Comparison of ENCODE assay signal across 17 cellular contexts in the genomic region with DNA sequence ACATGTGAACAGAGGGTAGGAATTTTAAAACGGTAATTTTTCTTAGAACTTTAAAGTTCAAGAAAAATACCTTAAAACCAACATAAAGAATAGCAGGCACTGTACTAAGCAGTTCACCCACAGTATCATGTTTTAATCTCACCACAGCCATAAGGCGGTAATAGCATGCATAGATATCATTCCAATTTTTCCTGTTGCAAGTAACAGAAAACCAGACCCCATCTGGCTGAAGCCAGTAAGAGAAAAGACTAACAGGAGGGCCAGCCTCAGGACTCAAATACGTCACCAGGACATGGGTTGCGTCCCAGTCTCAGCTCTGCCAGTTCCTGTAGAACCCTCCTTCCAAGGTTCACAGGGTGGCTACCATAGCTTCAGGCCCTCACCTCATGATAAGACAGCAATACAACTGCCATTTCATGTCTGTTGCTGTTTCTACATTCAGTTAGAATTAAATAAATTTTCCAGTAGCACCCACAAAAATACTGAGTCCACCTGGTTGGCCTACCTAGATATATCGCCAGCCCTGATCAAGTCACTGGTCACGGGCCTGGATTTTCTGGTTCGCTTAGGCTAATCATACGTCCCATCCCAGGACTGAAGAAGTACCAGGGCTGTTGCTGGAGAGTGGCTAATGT. TPM values are rescaled to one million over a fixed set of nuclear protein-coding genes. Genes with fewer than 3 reads are reported as not detected.
A peak's percentile ranks its signal among the peaks of the same experiment; 100 is the strongest.
DNase-seq lines count a peak whose midpoint lies in the region; ATAC-seq and TF ChIP-seq lines count a peak whose summit lies in the region.
"Had no signal": no experiment of that assay in that cellular context is flagged by ENCODE, and none has a peak within 500 bp of the region (broad histone marks: within the 10 kb centered on the region; RNA-seq: fewer than 3 reads in every experiment).

No MANE protein-coding gene starts in this region.

- H3K36me3 ChIP-seq in GM23248 (ENCODE audit: low read depth) = no peaks in the 10 kb centered on the region
- H3K36me3 ChIP-seq in neural progenitor cell = no peaks in the 10 kb centered on the region
- H3K36me3 ChIP-seq: breast epithelium, uterus, WERI-Rb-1 had no signal

- no peaks in the 10 kb centered on the region for H3K27me3 Mint-ChIP-seq in T-helper 2 cell treated with Interferon-gamma antibody and Interleukin-4, amounts not matched to agents 5 μg/mL and 100 μg/mL, for 36 hours (ENCODE audit: low read depth)
- H3K27me3 Mint-ChIP-seq in WTC11 (ENCODE audit: low read depth) = peaks cover 25% of the 10 kb centered on the region
- H3K27me3 Mint-ChIP-seq in neural progenitor cell (ENCODE audit: insufficient read depth, low read depth) = peaks cover 5% of the 10 kb centered on the region

- CTCF ChIA-PET in WTC11 (lab: Charles Lee) = no interaction called here

- POLR2A ChIA-PET in WTC11 (lab: Charles Lee) = no interaction called here

- no peak overlapping the region for H3K27ac ChIP-seq in GM23248
- H3K27ac ChIP-seq in neural progenitor cell = no peak overlapping the region
- H3K27ac ChIP-seq: breast epithelium, uterus, WERI-Rb-1 had no signal

- H3F3A ChIP-seq in GM23248 (ENCODE audit: insufficient read depth) = no peaks in the 10 kb centered on the region
- no peaks in the 10 kb centered on the region for H3F3A ChIP-seq in neural progenitor cell (ENCODE audit: low read depth)

- no peak overlapping the region for H3K9ac ChIP-seq in GM23248
- H3K9ac ChIP-seq in neural progenitor cell = no peak overlapping the region

- H3K4me1 ChIP-seq in GM23248 (ENCODE audit: insufficient read depth) (peaks cover 7% of the 10 kb centered on the region; the same call in 1 of the 2 replicates), neural progenitor cell (peaks cover 13% of the 10 kb centered on the region)
- H3K4me1 ChIP-seq: breast epithelium, uterus had no signal

- H2AFZ ChIP-seq in GM23248 (no peak overlapping the region), neural progenitor cell (replicated peaks) (no peak overlapping the region)

- H3K79me2 ChIP-seq in GM23248 (ENCODE audit: insufficient read depth) (peaks cover 19% of the 10 kb centered on the region), neural progenitor cell (ENCODE audit: low read depth) (peaks cover 18% of the 10 kb centered on the region)

- in situ Hi-C loops in GM23248 (cut with MboI) = no loop called here

- peaks cover 42% of the 10 kb centered on the region for H3K4me1 Mint-ChIP-seq in T-helper 2 cell treated with Interferon-gamma antibody and Interleukin-4, amounts not matched to agents 5 μg/mL and 100 μg/mL, for 36 hours (ENCODE audit: low read depth)
- H3K4me1 Mint-ChIP-seq in WTC11 (peaks cover 22% of the 10 kb centered on the region), neural progenitor cell (peaks cover 17% of the 10 kb centered on the region)

- no peak for DNase-seq in T-helper 2 cell treated with Interferon-gamma antibody and Interleukin-4, amounts not matched to agents 5 μg/mL and 100 μg/mL, for 36 hours (ENCODE audit: low spot score)
- no peak for DNase-seq in T-helper 2 cell
- no peak for DNase-seq in GM23248
- no peak for DNase-seq in WTC11 (ENCODE audit: low spot score)
- no peak for DNase-seq in neural progenitor cell (ENCODE audit: low spot score)
- DNase-seq in left lobe of liver (ENCODE audit: low spot score) = no peak
- DNase-seq in GF-D8 (lab: John Stamatoyannopoulos, UW) = no peak
- DNase-seq in SKM-1 treated with dmso at 0.1 percent for 144 hours (lab: John Stamatoyannopoulos, UW; ENCODE audit: unreplicated experiment) = no peak
- DNase-seq: activated CD8-positive, alpha-beta memory T cell treated with anti-CD3 and anti-CD28 coated beads, Interleukin-2, amount 10 ng/mL, durations not matched to agents 7 days and 5 days; activated naive CD4-positive, alpha-beta T cell; mammary epithelial cell; NCI-H187; NCI-H510A treated with DMSO at 0.1 percent for 48 hours; uterus; WERI-Rb-1 had no signal

- H3K4me3 Mint-ChIP-seq in T-helper 2 cell treated with Interferon-gamma antibody and Interleukin-4, amounts not matched to agents 5 μg/mL and 100 μg/mL, for 36 hours = peak overlapping the region; percentile 88
- H3K4me3 Mint-ChIP-seq in WTC11 (peak overlapping the region; percentile 76; the same call in 1 of the 2 replicates), neural progenitor cell (peak overlapping the region; percentile 87)

- H3K36me3 Mint-ChIP-seq in T-helper 2 cell treated with Interferon-gamma antibody and Interleukin-4, amounts not matched to agents 5 μg/mL and 100 μg/mL, for 36 hours (ENCODE audit: low read depth) = peaks cover 28% of the 10 kb centered on the region
- H3K36me3 Mint-ChIP-seq in WTC11 (peaks cover 7% of the 10 kb centered on the region), neural progenitor cell (peaks cover 16% of the 10 kb centered on the region)

- H3K4me3 ChIP-seq in GM23248 (no peak overlapping the region), neural progenitor cell (no peak overlapping the region)
- H3K4me3 ChIP-seq: breast epithelium, uterus had no signal

- ATAC-seq in WTC11 (no peak), left lobe of liver (no peak)
- ATAC-seq: activated CD8-positive, alpha-beta memory T cell treated with anti-CD3 and anti-CD28 coated beads, Interleukin-2, amount 10 ng/mL, durations not matched to agents 7 days and 5 days; esophagus mucosa had no signal

- no peaks in the 10 kb centered on the region for H4K20me1 ChIP-seq in GM23248 (ENCODE audit: insufficient read depth)
- no peaks in the 10 kb centered on the region for H4K20me1 ChIP-seq in neural progenitor cell (ENCODE audit: low read depth)

- H3K9me3 ChIP-seq in GM23248 (ENCODE audit: low read depth) = no peaks in the 10 kb centered on the region
- no peaks in the 10 kb centered on the region for H3K9me3 ChIP-seq in neural progenitor cell (ENCODE audit: low read depth)
- H3K9me3 ChIP-seq: breast epithelium, uterus had no signal

- no peaks in the 10 kb centered on the region for H3K27me3 ChIP-seq in GM23248 (replicated peaks; ENCODE audit: insufficient read depth)
- H3K27me3 ChIP-seq in neural progenitor cell = no peaks in the 10 kb centered on the region
- H3K27me3 ChIP-seq: uterus had no signal

- H3K9me2 ChIP-seq in GM23248 (ENCODE audit: insufficient read depth) = no peaks in the 10 kb centered on the region

- peaks cover 12% of the 10 kb centered on the region for H3K9me3 Mint-ChIP-seq in T-helper 2 cell treated with Interferon-gamma antibody and Interleukin-4, amounts not matched to agents 5 μg/mL and 100 μg/mL, for 36 hours
- H3K9me3 Mint-ChIP-seq in WTC11 (peaks cover 9% of the 10 kb centered on the region), neural progenitor cell (peaks cover 13% of the 10 kb centered on the region)

- TF ChIP-seq CTCF in WTC11 (IDR thresholded peaks at IDR 0.05) = no peak
- no peak for TF ChIP-seq CTCF in neural progenitor cell (IDR thresholded peaks at IDR 0.05)

- peak overlapping the region; percentile 84 for H3K4me2 ChIP-seq in GM23248 (ENCODE audit: unreplicated experiment)
- H3K4me2 ChIP-seq in neural progenitor cell = no peak overlapping the region

- WGBS in GM23248 (ENCODE audit: low coverage in 1 of 2, low lambda C conversion rate in 2 of 2, missing lambda C conversion rate in 2 of 2), 2 experiments = 94 to 96% methylated on average over 8 of the region's 8 CpGs

- peak overlapping the region; percentile 93 for H3K27ac Mint-ChIP-seq in T-helper 2 cell treated with Interferon-gamma antibody and Interleukin-4, amounts not matched to agents 5 μg/mL and 100 μg/mL, for 36 hours
- H3K27ac Mint-ChIP-seq in WTC11 (no peak overlapping the region), neural progenitor cell (no peak overlapping the region)

TF ChIP-seq in WTC11, 78 proteins besides CTCF, POLR2A, EP300 and RAD21 (continues in another document):
- TF ChIP-seq, protein P1, sequence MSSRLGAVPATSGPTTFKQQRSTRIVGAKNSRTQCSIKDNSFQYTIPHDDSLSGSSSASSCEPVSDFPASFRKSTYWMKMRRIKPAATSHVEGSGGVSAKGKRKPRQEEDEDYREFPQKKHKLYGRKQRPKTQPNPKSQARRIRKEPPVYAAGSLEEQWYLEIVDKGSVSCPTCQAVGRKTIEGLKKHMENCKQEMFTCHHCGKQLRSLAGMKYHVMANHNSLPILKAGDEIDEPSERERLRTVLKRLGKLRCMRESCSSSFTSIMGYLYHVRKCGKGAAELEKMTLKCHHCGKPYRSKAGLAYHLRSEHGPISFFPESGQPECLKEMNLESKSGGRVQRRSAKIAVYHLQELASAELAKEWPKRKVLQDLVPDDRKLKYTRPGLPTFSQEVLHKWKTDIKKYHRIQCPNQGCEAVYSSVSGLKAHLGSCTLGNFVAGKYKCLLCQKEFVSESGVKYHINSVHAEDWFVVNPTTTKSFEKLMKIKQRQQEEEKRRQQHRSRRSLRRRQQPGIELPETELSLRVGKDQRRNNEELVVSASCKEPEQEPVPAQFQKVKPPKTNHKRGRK (CRISPR knock-in tag; IDR thresholded peaks at IDR 0.05; ENCODE audit: borderline replicate concordance) = no peak
- TF ChIP-seq, protein P2, sequence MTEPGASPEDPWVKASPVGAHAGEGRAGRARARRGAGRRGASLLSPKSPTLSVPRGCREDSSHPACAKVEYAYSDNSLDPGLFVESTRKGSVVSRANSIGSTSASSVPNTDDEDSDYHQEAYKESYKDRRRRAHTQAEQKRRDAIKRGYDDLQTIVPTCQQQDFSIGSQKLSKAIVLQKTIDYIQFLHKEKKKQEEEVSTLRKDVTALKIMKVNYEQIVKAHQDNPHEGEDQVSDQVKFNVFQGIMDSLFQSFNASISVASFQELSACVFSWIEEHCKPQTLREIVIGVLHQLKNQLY (CRISPR knock-in tag; IDR thresholded peaks at IDR 0.05) = no peak
- TF ChIP-seq, protein P3, sequence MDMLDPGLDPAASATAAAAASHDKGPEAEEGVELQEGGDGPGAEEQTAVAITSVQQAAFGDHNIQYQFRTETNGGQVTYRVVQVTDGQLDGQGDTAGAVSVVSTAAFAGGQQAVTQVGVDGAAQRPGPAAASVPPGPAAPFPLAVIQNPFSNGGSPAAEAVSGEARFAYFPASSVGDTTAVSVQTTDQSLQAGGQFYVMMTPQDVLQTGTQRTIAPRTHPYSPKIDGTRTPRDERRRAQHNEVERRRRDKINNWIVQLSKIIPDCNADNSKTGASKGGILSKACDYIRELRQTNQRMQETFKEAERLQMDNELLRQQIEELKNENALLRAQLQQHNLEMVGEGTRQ (CRISPR knock-in tag; IDR thresholded peaks at IDR 0.05) = no peak
- TF ChIP-seq, protein P4, sequence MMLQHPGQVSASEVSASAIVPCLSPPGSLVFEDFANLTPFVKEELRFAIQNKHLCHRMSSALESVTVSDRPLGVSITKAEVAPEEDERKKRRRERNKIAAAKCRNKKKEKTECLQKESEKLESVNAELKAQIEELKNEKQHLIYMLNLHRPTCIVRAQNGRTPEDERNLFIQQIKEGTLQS (CRISPR knock-in tag; conservative IDR thresholded peaks at IDR 0.05) = no peak
- TF ChIP-seq CREB1 (CRISPR knock-in tag; IDR thresholded peaks at IDR 0.05) = no peak

RNA-seq across cellular contexts. Expression of a gene that starts 2.0 kb away (rescaled TPM):
- 1.1 TPM in 2 replicates for total RNA-seq in GM23248 (2014; rRNA removed; shearing (Covaris generic))
- 1.8 and 2.4 TPM in 2 replicates for polyA plus RNA-seq in GM23248 (2016; fragmentation: Nextera tagmentation; extraction: Ambion mirVana)
- 0.55 to 1.3 TPM (median 0.61 TPM) in 3 replicates for total RNA-seq in WTC11 (2021)
- total RNA-seq in neural progenitor cell (ENCODE audit: low replicate concordance) = 3.0 and 3.3 TPM in 2 replicates
- total RNA-seq in left lobe of liver = 1.0 TPM
